1 cellular context compared by ENCODE assay signal in the genomic region with DNA sequence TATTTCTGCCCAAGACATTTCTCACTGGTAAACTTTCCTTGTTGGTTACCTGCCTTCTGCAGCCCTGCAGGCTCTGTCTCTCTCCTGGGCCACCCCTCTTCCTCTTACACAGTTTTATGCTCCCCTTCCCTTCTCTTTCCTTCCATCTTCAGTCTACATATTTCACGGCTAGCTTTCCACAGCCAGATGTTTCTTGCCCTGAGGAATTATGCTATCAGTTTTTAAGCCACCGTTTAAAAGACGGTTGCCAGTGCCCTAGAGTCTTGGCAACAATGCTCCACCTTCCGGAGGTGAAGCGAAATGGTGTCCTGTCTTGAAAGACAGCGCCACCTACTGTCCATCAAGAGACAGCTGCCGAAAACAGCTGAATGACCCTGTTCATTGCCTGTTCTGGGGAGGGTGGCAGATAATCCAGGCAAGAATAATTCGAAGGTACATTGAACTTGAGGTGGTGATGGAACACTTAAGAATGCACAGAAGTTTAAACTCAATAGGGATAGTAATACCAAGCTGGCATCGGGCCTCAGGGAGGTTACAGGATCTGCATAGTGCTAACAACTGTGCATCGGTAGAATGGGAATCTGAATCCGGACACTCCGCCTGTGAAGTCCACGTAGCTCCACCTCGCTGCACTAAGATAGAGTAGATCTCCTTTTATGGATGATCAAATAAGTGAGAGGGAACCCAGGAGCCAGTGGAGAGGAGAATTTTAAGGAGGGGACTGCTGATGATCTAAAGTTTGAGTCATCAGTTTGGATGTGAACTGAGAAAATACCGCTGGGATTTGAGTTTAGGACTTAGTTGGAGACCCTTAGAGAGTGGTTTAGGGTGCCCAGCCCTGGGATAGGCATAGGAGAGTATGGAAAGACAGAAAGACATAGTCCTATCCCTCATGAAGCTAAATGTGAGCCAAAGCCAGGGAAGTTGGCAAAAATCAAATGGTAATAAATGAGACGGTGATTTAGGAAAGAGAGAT.
TF ChIP-seq lines count a peak whose summit lies in the region.

No MANE protein-coding gene starts in this region.

TF ChIP-seq in HepG2, 621 proteins besides CTCF, POLR2A, EP300 and RAD21 (continued from another document and continues in another):
- TF ChIP-seq, protein P1, sequence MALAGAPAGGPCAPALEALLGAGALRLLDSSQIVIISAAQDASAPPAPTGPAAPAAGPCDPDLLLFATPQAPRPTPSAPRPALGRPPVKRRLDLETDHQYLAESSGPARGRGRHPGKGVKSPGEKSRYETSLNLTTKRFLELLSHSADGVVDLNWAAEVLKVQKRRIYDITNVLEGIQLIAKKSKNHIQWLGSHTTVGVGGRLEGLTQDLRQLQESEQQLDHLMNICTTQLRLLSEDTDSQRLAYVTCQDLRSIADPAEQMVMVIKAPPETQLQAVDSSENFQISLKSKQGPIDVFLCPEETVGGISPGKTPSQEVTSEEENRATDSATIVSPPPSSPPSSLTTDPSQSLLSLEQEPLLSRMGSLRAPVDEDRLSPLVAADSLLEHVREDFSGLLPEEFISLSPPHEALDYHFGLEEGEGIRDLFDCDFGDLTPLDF (CRISPR knock-in tag; IDR thresholded peaks at IDR 0.05), result no peak
- TF ChIP-seq ISL2 (CRISPR knock-in tag; IDR thresholded peaks at IDR 0.05) (peak; percentile 16; the same call in 1 of the 2 replicates), MEIS2 (CRISPR knock-in tag; IDR thresholded peaks at IDR 0.05) (0 out of 2 replicates have a peak, but pooled peaks have one; percentile 13), NR2C2 (CRISPR knock-in tag; IDR thresholded peaks at IDR 0.05; ENCODE audit: borderline replicate concordance) (no peak), BRCA1 (CRISPR knock-in tag; IDR thresholded peaks at IDR 0.05) (no peak), FOXO1 (CRISPR knock-in tag; IDR thresholded peaks at IDR 0.05) (peak; percentile 64; the same call in 1 of the 2 replicates), ZNF317 (CRISPR knock-in tag; IDR thresholded peaks at IDR 0.05) (no peak), ZNF670 (CRISPR knock-in tag; IDR thresholded peaks at IDR 0.05; ENCODE audit: borderline replicate concordance) (no peak), HDAC1 (CRISPR knock-in tag; IDR thresholded peaks at IDR 0.05) (no peak), CBX2 (IDR thresholded peaks at IDR 0.05; ENCODE audit: low read depth, low read length) (no peak), CBX2 (CRISPR knock-in tag; IDR thresholded peaks at IDR 0.05; ENCODE audit: low read depth) (no peak), ADNP (CRISPR knock-in tag; IDR thresholded peaks at IDR 0.05) (no peak), ZNF891 (CRISPR knock-in tag; IDR thresholded peaks at IDR 0.05) (no peak), PRPF4 (IDR thresholded peaks at IDR 0.05; ENCODE audit: low read depth, low read length, poor library complexity, severe bottlenecking) (no peak), ATF1 (CRISPR knock-in tag; IDR thresholded peaks at IDR 0.05) (no peak), POGZ (CRISPR knock-in tag; IDR thresholded peaks at IDR 0.05) (peak; percentile 26; the same call in 1 of the 2 replicates), BRD4 (CRISPR knock-in tag; IDR thresholded peaks at IDR 0.05) (no peak), KDM6A (CRISPR knock-in tag; IDR thresholded peaks at IDR 0.05; ENCODE audit: low read depth) (no peak), CENPX (CRISPR knock-in tag; IDR thresholded peaks at IDR 0.05) (no peak), LCORL (IDR thresholded peaks at IDR 0.05) (no peak), LCORL (CRISPR knock-in tag; IDR thresholded peaks at IDR 0.05) (peak; percentile 56; the same call in 1 of the 2 replicates), REPIN1 (CRISPR knock-in tag; IDR thresholded peaks at IDR 0.05; ENCODE audit: borderline replicate concordance, low read depth) (peak; percentile 38; the same call in 1 of the 2 replicates), KDM1A (CRISPR knock-in tag; IDR thresholded peaks at IDR 0.05) (no peak)
- TF ChIP-seq, protein P2, sequence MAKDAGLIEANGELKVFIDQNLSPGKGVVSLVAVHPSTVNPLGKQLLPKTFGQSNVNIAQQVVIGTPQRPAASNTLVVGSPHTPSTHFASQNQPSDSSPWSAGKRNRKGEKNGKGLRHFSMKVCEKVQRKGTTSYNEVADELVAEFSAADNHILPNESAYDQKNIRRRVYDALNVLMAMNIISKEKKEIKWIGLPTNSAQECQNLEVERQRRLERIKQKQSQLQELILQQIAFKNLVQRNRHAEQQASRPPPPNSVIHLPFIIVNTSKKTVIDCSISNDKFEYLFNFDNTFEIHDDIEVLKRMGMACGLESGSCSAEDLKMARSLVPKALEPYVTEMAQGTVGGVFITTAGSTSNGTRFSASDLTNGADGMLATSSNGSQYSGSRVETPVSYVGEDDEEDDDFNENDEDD (CRISPR knock-in tag; IDR thresholded peaks at IDR 0.05; ENCODE audit: borderline replicate concordance), result no peak
- TF ChIP-seq, protein P3, sequence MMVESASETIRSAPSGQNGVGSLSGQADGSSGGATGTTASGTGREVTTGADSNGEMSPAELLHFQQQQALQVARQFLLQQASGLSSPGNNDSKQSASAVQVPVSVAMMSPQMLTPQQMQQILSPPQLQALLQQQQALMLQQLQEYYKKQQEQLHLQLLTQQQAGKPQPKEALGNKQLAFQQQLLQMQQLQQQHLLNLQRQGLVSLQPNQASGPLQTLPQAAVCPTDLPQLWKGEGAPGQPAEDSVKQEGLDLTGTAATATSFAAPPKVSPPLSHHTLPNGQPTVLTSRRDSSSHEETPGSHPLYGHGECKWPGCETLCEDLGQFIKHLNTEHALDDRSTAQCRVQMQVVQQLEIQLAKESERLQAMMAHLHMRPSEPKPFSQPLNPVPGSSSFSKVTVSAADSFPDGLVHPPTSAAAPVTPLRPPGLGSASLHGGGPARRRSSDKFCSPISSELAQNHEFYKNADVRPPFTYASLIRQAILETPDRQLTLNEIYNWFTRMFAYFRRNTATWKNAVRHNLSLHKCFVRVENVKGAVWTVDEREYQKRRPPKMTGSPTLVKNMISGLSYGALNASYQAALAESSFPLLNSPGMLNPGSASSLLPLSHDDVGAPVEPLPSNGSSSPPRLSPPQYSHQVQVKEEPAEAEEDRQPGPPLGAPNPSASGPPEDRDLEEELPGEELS (CRISPR knock-in tag; IDR thresholded peaks at IDR 0.05), result no peak
- TF ChIP-seq, protein P4, sequence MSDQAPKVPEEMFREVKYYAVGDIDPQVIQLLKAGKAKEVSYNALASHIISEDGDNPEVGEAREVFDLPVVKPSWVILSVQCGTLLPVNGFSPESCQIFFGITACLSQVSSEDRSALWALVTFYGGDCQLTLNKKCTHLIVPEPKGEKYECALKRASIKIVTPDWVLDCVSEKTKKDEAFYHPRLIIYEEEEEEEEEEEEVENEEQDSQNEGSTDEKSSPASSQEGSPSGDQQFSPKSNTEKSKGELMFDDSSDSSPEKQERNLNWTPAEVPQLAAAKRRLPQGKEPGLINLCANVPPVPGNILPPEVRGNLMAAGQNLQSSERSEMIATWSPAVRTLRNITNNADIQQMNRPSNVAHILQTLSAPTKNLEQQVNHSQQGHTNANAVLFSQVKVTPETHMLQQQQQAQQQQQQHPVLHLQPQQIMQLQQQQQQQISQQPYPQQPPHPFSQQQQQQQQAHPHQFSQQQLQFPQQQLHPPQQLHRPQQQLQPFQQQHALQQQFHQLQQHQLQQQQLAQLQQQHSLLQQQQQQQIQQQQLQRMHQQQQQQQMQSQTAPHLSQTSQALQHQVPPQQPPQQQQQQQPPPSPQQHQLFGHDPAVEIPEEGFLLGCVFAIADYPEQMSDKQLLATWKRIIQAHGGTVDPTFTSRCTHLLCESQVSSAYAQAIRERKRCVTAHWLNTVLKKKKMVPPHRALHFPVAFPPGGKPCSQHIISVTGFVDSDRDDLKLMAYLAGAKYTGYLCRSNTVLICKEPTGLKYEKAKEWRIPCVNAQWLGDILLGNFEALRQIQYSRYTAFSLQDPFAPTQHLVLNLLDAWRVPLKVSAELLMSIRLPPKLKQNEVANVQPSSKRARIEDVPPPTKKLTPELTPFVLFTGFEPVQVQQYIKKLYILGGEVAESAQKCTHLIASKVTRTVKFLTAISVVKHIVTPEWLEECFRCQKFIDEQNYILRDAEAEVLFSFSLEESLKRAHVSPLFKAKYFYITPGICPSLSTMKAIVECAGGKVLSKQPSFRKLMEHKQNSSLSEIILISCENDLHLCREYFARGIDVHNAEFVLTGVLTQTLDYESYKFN (CRISPR knock-in tag; conservative IDR thresholded peaks at IDR 0.05), result no peak
- TF ChIP-seq, protein P5, sequence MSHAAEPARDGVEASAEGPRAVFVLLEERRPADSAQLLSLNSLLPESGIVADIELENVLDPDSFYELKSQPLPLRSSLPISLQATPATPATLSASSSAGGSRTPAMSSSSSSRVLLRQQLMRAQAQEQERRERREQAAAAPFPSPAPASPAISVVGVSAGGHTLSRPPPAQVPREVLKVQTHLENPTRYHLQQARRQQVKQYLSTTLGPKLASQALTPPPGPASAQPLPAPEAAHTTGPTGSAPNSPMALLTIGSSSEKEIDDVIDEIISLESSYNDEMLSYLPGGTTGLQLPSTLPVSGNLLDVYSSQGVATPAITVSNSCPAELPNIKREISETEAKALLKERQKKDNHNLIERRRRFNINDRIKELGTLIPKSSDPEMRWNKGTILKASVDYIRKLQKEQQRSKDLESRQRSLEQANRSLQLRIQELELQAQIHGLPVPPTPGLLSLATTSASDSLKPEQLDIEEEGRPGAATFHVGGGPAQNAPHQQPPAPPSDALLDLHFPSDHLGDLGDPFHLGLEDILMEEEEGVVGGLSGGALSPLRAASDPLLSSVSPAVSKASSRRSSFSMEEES (CRISPR knock-in tag; IDR thresholded peaks at IDR 0.05), result peak; percentile 53; the same call in 1 of the 2 replicates
- TF ChIP-seq, protein P6, sequence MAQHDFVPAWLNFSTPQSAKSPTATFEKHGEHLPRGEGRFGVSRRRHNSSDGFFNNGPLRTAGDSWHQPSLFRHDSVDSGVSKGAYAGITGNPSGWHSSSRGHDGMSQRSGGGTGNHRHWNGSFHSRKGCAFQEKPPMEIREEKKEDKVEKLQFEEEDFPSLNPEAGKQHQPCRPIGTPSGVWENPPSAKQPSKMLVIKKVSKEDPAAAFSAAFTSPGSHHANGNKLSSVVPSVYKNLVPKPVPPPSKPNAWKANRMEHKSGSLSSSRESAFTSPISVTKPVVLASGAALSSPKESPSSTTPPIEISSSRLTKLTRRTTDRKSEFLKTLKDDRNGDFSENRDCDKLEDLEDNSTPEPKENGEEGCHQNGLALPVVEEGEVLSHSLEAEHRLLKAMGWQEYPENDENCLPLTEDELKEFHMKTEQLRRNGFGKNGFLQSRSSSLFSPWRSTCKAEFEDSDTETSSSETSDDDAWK (CRISPR knock-in tag; IDR thresholded peaks at IDR 0.05), result no peak
- TF ChIP-seq, protein P7, sequence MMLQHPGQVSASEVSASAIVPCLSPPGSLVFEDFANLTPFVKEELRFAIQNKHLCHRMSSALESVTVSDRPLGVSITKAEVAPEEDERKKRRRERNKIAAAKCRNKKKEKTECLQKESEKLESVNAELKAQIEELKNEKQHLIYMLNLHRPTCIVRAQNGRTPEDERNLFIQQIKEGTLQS (CRISPR knock-in tag; IDR thresholded peaks at IDR 0.05), result peak; percentile 55; the same call in 1 of the 2 replicates
- TF ChIP-seq, protein P8, sequence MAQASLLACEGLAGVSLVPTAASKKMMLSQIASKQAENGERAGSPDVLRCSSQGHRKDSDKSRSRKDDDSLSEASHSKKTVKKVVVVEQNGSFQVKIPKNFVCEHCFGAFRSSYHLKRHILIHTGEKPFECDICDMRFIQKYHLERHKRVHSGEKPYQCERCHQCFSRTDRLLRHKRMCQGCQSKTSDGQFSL (CRISPR knock-in tag; IDR thresholded peaks at IDR 0.05), result no peak
- TF ChIP-seq, protein P9, sequence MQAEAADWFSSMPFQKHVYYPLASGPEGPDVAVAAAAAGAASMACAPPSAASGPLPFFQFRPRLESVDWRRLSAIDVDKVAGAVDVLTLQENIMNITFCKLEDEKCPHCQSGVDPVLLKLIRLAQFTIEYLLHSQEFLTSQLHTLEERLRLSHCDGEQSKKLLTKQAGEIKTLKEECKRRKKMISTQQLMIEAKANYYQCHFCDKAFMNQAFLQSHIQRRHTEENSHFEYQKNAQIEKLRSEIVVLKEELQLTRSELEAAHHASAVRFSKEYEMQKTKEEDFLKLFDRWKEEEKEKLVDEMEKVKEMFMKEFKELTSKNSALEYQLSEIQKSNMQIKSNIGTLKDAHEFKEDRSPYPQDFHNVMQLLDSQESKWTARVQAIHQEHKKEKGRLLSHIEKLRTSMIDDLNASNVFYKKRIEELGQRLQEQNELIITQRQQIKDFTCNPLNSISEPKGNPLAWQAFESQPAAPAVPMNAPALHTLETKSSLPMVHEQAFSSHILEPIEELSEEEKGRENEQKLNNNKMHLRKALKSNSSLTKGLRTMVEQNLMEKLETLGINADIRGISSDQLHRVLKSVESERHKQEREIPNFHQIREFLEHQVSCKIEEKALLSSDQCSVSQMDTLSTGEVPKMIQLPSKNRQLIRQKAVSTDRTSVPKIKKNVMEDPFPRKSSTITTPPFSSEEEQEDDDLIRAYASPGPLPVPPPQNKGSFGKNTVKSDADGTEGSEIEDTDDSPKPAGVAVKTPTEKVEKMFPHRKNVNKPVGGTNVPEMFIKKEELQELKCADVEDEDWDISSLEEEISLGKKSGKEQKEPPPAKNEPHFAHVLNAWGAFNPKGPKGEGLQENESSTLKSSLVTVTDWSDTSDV (CRISPR knock-in tag; IDR thresholded peaks at IDR 0.05), result no peak
- TF ChIP-seq, protein P10, sequence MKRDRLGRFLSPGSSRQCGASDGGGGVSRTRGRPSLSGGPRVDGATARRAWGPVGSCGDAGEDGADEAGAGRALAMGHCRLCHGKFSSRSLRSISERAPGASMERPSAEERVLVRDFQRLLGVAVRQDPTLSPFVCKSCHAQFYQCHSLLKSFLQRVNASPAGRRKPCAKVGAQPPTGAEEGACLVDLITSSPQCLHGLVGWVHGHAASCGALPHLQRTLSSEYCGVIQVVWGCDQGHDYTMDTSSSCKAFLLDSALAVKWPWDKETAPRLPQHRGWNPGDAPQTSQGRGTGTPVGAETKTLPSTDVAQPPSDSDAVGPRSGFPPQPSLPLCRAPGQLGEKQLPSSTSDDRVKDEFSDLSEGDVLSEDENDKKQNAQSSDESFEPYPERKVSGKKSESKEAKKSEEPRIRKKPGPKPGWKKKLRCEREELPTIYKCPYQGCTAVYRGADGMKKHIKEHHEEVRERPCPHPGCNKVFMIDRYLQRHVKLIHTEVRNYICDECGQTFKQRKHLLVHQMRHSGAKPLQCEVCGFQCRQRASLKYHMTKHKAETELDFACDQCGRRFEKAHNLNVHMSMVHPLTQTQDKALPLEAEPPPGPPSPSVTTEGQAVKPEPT (CRISPR knock-in tag; IDR thresholded peaks at IDR 0.05; ENCODE audit: low read depth), result no peak
- TF ChIP-seq, protein P11, sequence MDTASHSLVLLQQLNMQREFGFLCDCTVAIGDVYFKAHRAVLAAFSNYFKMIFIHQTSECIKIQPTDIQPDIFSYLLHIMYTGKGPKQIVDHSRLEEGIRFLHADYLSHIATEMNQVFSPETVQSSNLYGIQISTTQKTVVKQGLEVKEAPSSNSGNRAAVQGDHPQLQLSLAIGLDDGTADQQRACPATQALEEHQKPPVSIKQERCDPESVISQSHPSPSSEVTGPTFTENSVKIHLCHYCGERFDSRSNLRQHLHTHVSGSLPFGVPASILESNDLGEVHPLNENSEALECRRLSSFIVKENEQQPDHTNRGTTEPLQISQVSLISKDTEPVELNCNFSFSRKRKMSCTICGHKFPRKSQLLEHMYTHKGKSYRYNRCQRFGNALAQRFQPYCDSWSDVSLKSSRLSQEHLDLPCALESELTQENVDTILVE (CRISPR knock-in tag; IDR thresholded peaks at IDR 0.05), result peak; percentile 81; the same call in 1 of the 2 replicates
